ENCODE assay signal across 8 cellular contexts in the genomic region with DNA sequence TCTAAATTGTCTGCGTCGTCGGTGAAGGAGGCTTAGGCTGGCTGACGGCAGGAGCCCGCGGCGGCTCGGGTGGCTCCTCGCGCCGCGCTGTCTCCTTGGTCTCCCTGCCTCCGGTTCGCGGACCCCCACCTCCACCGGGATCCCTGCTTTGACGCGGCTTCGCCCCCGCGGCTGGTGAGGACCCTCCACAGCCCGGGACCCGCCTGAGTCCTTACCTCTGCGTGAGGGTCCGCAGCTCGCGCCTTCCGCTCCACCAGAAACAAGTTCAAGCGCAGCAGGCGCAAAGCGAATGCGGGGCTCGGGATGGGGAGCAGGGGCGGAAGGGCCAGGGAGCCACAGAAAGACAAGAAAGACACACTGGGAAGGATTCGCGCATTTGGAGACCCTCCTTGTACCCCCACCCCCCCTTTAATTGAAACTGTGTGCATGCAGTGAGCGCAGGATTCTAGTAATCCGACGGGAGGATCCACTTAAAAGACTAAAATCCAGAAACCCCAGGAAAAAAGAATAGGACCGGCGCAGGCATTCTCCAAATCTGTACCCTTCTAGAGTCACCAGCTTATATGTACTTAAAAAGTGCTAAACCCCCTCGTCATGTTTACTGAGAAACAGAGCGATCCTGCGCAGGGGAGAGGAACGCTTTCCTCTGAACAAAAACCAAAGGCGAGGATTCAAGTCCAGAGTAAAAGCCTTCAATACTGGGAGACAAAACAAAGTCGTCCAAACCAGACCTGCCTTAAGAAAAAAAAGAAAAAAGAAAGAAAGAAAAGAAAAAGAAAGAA. TPM values are rescaled to one million over a fixed set of nuclear protein-coding genes. Genes with fewer than 3 reads are reported as not detected.
DNase-seq lines count a peak whose midpoint lies in the region; ATAC-seq, FAIRE-seq and TF ChIP-seq lines count a peak whose summit lies in the region.

No MANE protein-coding gene starts in this region.

- in situ Hi-C loops in GM13977 (cut with MboI; ENCODE audit: low pct_unique_long_range_greater_than_20kb, low sequenced_read_pairs, unreplicated experiment), result no loop called here

- no peaks in the 10 kb centered on the region for H3K9me3 Mint-ChIP-seq in activated naive CD8-positive, alpha-beta T cell treated with anti-CD3 and anti-CD28 coated beads, Interleukin-2, amount 10 ng/mL, durations not matched to agents 7 days and 5 days

- H3K27me3 Mint-ChIP-seq in activated naive CD8-positive, alpha-beta T cell treated with anti-CD3 and anti-CD28 coated beads, Interleukin-2, amount 10 ng/mL, durations not matched to agents 7 days and 5 days, result peaks cover 33% of the 10 kb centered on the region

- H3K9ac ChIP-seq in iPS-20b (ENCODE audit: low read depth, low read length), result no peak overlapping the region

- H3K27ac Mint-ChIP-seq in activated naive CD8-positive, alpha-beta T cell treated with anti-CD3 and anti-CD28 coated beads, Interleukin-2, amount 10 ng/mL, durations not matched to agents 7 days and 5 days, result no peak overlapping the region

- no peaks in the 10 kb centered on the region for H3K9me3 ChIP-seq in iPS-20b (ENCODE audit: insufficient read depth, low read depth, low read length)
- no peaks in the 10 kb centered on the region for H3K9me3 ChIP-seq in small intestine (ENCODE audit: control insufficient read depth, low read depth)

- 28 to 37% (median 34%) methylated on average over 47 of the region's 47 CpGs for WGBS in small intestine, 3 donors

- POLR2A ChIA-PET in activated naive CD8-positive, alpha-beta T cell treated with anti-CD3 and anti-CD28 coated beads, Interleukin-2, amount 10 ng/mL, durations not matched to agents 7 days and 5 days (lab: Charles Lee), result no interaction called here

- H3K36me3 ChIP-seq in iPS-20b (ENCODE audit: insufficient read depth, low read depth, low read length) (no peaks in the 10 kb centered on the region), small intestine (ENCODE audit: control insufficient read depth in 2 of 2, insufficient read depth in 2 of 2, low read length in 2 of 2) (peaks cover 2 to 3% of the 10 kb centered on the region in 2 donors)

- no peak for TF ChIP-seq CTCF in GM13977 (IDR thresholded peaks at IDR 0.05; ENCODE audit: extremely low read depth, insufficient read depth, missing control alignments)

- H3K36me3 Mint-ChIP-seq in activated naive CD8-positive, alpha-beta T cell treated with anti-CD3 and anti-CD28 coated beads, Interleukin-2, amount 10 ng/mL, durations not matched to agents 7 days and 5 days, result peaks cover 15% of the 10 kb centered on the region

- H3K27me3 ChIP-seq in iPS-20b (ENCODE audit: insufficient read depth, low read length) (peaks cover 88% of the 10 kb centered on the region), small intestine (ENCODE audit: control insufficient read depth in 2 of 2, insufficient read depth in 2 of 2, low read length in 2 of 2) (no peaks in the 10 kb centered on the region)

- ATAC-seq in activated naive CD8-positive, alpha-beta T cell treated with anti-CD3 and anti-CD28 coated beads, Interleukin-2, amount 10 ng/mL, durations not matched to agents 7 days and 5 days (ENCODE audit: low read depth), result no peak
- ATAC-seq in GM21390 (IDR thresholded peaks at IDR 0.05; ENCODE audit: unreplicated experiment), result no peak
- ATAC-seq in GM21423 (IDR thresholded peaks at IDR 0.05; ENCODE audit: unreplicated experiment), result no peak

- DNase-seq in GM13977 (ENCODE audit: low spot score), result peak; percentile 36
- no peak for DNase-seq in activated naive CD8-positive, alpha-beta T cell treated with anti-CD3 and anti-CD28 coated beads, Interleukin-2, amount 10 ng/mL, durations not matched to agents 7 days and 5 days
- DNase-seq in small intestine, result no peak
- no peak for DNase-seq in activated CD4-positive, alpha-beta T cell treated with anti-CD3 and anti-CD28 coated beads for 1 hour
- no peak for DNase-seq in SKM-1 treated with dmso at 0.1 percent for 144 hours (lab: John Stamatoyannopoulos, UW; ENCODE audit: unreplicated experiment)

- H3K4me3 ChIP-seq in iPS-20b (ENCODE audit: low read length), result peak overlapping the region; percentile 74
- peak overlapping the region; percentile 28 to 46 for H3K4me3 ChIP-seq in small intestine (ENCODE audit: low read depth in 1 of 2, low read length in 2 of 2)

- peak overlapping the region; percentile 55 for H3K4me3 Mint-ChIP-seq in activated naive CD8-positive, alpha-beta T cell treated with anti-CD3 and anti-CD28 coated beads, Interleukin-2, amount 10 ng/mL, durations not matched to agents 7 days and 5 days

- H3K4me1 ChIP-seq in iPS-20b (ENCODE audit: insufficient read depth, low read length) (peaks cover 24% of the 10 kb centered on the region), small intestine (ENCODE audit: control insufficient read depth in 2 of 2, insufficient read depth in 1 of 2, low read depth in 1 of 2, low read length in 1 of 2) (peaks cover 2 to 9% of the 10 kb centered on the region in 2 donors)

- H3K27ac ChIP-seq in iPS-20b (ENCODE audit: low read length) (no peak overlapping the region), small intestine (ENCODE audit: low read depth in 1 of 2, low read length in 1 of 2) (peak overlapping the region in 1 of 2 donors; percentile 48)

- no peak for FAIRE-seq in small intestine (lab: Jason Lieb, UNC)

- H3K4me1 Mint-ChIP-seq in activated naive CD8-positive, alpha-beta T cell treated with anti-CD3 and anti-CD28 coated beads, Interleukin-2, amount 10 ng/mL, durations not matched to agents 7 days and 5 days, result peaks cover 31% of the 10 kb centered on the region

RNA-seq across cellular contexts. Expression of a gene that starts 3.8 kb away (rescaled TPM):
- total RNA-seq in activated naive CD8-positive, alpha-beta T cell treated with anti-CD3 and anti-CD28 coated beads, Interleukin-2, amount 10 ng/mL, durations not matched to agents 7 days and 5 days, result 10 to 100 TPM; 36.6 to 37.2 TPM
- 10 to 100 TPM; 11.6 to 23.3 (median 21.0) TPM for polyA plus RNA-seq in small intestine

RNA-seq across cellular contexts. Expression of a gene that starts 5.4 kb away (rescaled TPM):
- 10 to 100 TPM; 23.7 to 25.2 TPM for total RNA-seq in activated naive CD8-positive, alpha-beta T cell treated with anti-CD3 and anti-CD28 coated beads, Interleukin-2, amount 10 ng/mL, durations not matched to agents 7 days and 5 days
- 10 to 100 TPM in 1 of 3 donors, 1 to 10 TPM in 2; 7.3 to 13.0 (median 7.6) TPM for polyA plus RNA-seq in small intestine
